2 cellular contexts compared by ENCODE assay signal in the genomic region with DNA sequence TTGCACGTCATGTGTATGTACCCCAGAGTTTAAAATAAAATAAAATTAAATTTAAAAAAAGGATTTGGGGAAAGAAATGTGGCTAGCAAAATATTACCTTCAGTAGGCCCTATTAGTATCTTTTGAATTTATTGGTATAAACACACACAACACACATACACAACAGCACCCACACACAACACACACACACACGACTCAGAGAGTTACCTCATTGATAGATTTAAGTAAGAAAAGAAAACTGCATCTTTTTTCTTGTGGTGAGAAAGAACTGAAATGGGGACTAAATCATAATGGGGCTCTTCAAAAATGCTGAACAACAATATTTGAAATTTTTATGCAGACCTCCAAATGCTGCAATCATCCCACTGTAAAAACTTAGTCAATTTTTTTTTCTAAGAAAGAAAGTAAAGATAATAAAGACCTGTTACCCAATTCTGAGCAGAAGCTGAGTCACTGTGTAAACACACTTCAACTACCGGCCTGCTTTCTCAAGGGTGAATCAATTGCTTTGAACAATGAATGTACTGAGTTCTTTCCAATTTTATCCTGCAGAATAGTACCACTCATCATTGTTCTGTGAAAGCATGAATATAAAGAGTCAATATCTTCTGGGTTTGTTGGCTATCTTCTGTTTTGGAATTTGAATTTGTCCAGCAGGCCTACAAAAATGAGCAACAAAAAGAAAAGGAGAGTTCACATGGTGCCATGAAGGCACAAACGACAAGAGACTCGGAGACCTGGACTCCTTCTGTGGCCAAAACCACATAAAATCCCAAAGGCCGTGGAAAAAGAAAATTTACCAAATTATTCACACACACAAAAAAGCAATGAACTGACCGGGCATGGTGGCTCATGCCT.
TF ChIP-seq lines count a peak whose summit lies in the region.

No MANE protein-coding gene starts in this region.

TF ChIP-seq in IMR-90, 13 proteins besides CTCF, POLR2A, EP300 and RAD21:
- TF ChIP-seq MAZ (IDR thresholded peaks at IDR 0.05; ENCODE audit: borderline replicate concordance, low read depth, low read length) (no peak), NFE2L2 (IDR thresholded peaks at IDR 0.05; ENCODE audit: low read depth, low read length) (peak; percentile 65; the same call in 1 of the 2 replicates), RCOR1 (IDR thresholded peaks at IDR 0.05; ENCODE audit: insufficient replicate concordance, low read length) (no peak), RFX5 (IDR thresholded peaks at IDR 0.05; ENCODE audit: low read depth, low read length) (no peak), ELK1 (IDR thresholded peaks at IDR 0.05; ENCODE audit: borderline replicate concordance, low read depth, low read length) (no peak), BHLHE40 (IDR thresholded peaks at IDR 0.05; ENCODE audit: low read depth, low read length) (no peak), MXI1 (IDR thresholded peaks at IDR 0.05; ENCODE audit: borderline replicate concordance, low read depth, low read length) (no peak), CEBPB (IDR thresholded peaks at IDR 0.05; ENCODE audit: low read depth, low read length) (peak; percentile 89), MAFK (IDR thresholded peaks at IDR 0.05; ENCODE audit: low read depth, low read length) (0 out of 2 replicates have a peak, but pooled peaks have one; percentile 6), SMC3 (IDR thresholded peaks at IDR 0.05; ENCODE audit: low read depth, low read length) (no peak), FOS (IDR thresholded peaks at IDR 0.05; ENCODE audit: low read depth, low read length) (peak; percentile 78; the same call in 1 of the 2 replicates), CHD1 (IDR thresholded peaks at IDR 0.05; ENCODE audit: low read depth, low read length) (no peak)
- TF ChIP-seq, protein P1, sequence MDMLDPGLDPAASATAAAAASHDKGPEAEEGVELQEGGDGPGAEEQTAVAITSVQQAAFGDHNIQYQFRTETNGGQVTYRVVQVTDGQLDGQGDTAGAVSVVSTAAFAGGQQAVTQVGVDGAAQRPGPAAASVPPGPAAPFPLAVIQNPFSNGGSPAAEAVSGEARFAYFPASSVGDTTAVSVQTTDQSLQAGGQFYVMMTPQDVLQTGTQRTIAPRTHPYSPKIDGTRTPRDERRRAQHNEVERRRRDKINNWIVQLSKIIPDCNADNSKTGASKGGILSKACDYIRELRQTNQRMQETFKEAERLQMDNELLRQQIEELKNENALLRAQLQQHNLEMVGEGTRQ (IDR thresholded peaks at IDR 0.05; ENCODE audit: low read depth, low read length) = no peak

TF ChIP-seq in HepG2, 621 proteins besides CTCF, POLR2A, EP300 and RAD21:
- TF ChIP-seq BCL6 (CRISPR knock-in tag; IDR thresholded peaks at IDR 0.05) = peak; percentile 87
- peak; percentile 79 for TF ChIP-seq FOSL1 (CRISPR knock-in tag; IDR thresholded peaks at IDR 0.05; ENCODE audit: borderline replicate concordance)
- TF ChIP-seq SMARCC2 (IDR thresholded peaks at IDR 0.05) = 0 out of 2 replicates have a peak, but pooled peaks have one; percentile 42
- TF ChIP-seq NFRKB (IDR thresholded peaks at IDR 0.05) = no peak
- TF ChIP-seq, protein P2, sequence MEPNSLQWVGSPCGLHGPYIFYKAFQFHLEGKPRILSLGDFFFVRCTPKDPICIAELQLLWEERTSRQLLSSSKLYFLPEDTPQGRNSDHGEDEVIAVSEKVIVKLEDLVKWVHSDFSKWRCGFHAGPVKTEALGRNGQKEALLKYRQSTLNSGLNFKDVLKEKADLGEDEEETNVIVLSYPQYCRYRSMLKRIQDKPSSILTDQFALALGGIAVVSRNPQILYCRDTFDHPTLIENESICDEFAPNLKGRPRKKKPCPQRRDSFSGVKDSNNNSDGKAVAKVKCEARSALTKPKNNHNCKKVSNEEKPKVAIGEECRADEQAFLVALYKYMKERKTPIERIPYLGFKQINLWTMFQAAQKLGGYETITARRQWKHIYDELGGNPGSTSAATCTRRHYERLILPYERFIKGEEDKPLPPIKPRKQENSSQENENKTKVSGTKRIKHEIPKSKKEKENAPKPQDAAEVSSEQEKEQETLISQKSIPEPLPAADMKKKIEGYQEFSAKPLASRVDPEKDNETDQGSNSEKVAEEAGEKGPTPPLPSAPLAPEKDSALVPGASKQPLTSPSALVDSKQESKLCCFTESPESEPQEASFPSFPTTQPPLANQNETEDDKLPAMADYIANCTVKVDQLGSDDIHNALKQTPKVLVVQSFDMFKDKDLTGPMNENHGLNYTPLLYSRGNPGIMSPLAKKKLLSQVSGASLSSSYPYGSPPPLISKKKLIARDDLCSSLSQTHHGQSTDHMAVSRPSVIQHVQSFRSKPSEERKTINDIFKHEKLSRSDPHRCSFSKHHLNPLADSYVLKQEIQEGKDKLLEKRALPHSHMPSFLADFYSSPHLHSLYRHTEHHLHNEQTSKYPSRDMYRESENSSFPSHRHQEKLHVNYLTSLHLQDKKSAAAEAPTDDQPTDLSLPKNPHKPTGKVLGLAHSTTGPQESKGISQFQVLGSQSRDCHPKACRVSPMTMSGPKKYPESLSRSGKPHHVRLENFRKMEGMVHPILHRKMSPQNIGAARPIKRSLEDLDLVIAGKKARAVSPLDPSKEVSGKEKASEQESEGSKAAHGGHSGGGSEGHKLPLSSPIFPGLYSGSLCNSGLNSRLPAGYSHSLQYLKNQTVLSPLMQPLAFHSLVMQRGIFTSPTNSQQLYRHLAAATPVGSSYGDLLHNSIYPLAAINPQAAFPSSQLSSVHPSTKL (CRISPR knock-in tag; IDR thresholded peaks at IDR 0.05) = peak; percentile 58; the same call in 1 of the 2 replicates
- TF ChIP-seq CEBPG (CRISPR knock-in tag; IDR thresholded peaks at IDR 0.05) = peak; percentile 36; the same call in 1 of the 2 replicates
- TF ChIP-seq RBM22 (optimal IDR thresholded peaks at IDR 0.05; ENCODE audit: low read length) = no peak
- peak; percentile 26; the same call in 1 of the 2 replicates for TF ChIP-seq NCOA2 (CRISPR knock-in tag; IDR thresholded peaks at IDR 0.05)
- TF ChIP-seq SOX6 (IDR thresholded peaks at IDR 0.05) = no peak
- TF ChIP-seq SOX6 (CRISPR knock-in tag; IDR thresholded peaks at IDR 0.05) = peak; percentile 75
- peak; percentile 93 for TF ChIP-seq PPARG (CRISPR knock-in tag; conservative IDR thresholded peaks at IDR 0.05)
- peak; percentile 58; the same call in 1 of the 2 replicates for TF ChIP-seq JUND (CRISPR knock-in tag; IDR thresholded peaks at IDR 0.05)
- TF ChIP-seq GATA4 (IDR thresholded peaks at IDR 0.05; ENCODE audit: borderline replicate concordance, low read depth) = no peak
- no peak for TF ChIP-seq FOXA1 (IDR thresholded peaks at IDR 0.05)
- TF ChIP-seq FOXA1 (CRISPR knock-in tag; IDR thresholded peaks at IDR 0.05) = peak; percentile 73
- no peak for TF ChIP-seq TGIF2 (CRISPR knock-in tag; IDR thresholded peaks at IDR 0.05)
- no peak for TF ChIP-seq ZNF225 (CRISPR knock-in tag; IDR thresholded peaks at IDR 0.05)
- TF ChIP-seq HMG20A (CRISPR knock-in tag; IDR thresholded peaks at IDR 0.05; ENCODE audit: borderline replicate concordance) = peak; percentile 43; the same call in 1 of the 2 replicates
- TF ChIP-seq TBX2 (CRISPR knock-in tag; IDR thresholded peaks at IDR 0.05; ENCODE audit: borderline replicate concordance) = no peak
- TF ChIP-seq SOX5 (CRISPR knock-in tag; IDR thresholded peaks at IDR 0.05; ENCODE audit: borderline replicate concordance) = peak; percentile 54; the same call in 1 of the 2 replicates
- TF ChIP-seq SOX13 (IDR thresholded peaks at IDR 0.05) = peak; percentile 42; the same call in 1 of the 2 replicates
- TF ChIP-seq SOX13 (CRISPR knock-in tag; conservative IDR thresholded peaks at IDR 0.05 in 1 of 2, IDR thresholded peaks at IDR 0.05 in 1 of 2) = peak in 1 of 2 experiments; percentile 88; a peak in 2 of 4 replicates
- peak; percentile 26; the same call in 1 of the 2 replicates for TF ChIP-seq JUNB (CRISPR knock-in tag; IDR thresholded peaks at IDR 0.05; ENCODE audit: borderline replicate concordance)
- no peak for TF ChIP-seq ZNF782 (CRISPR knock-in tag; IDR thresholded peaks at IDR 0.05; ENCODE audit: borderline replicate concordance)
- TF ChIP-seq FOXA3 (CRISPR knock-in tag; IDR thresholded peaks at IDR 0.05) = peak; percentile 85
- no peak for TF ChIP-seq MTA1 (CRISPR knock-in tag; IDR thresholded peaks at IDR 0.05; ENCODE audit: borderline replicate concordance)
- TF ChIP-seq, protein P3, sequence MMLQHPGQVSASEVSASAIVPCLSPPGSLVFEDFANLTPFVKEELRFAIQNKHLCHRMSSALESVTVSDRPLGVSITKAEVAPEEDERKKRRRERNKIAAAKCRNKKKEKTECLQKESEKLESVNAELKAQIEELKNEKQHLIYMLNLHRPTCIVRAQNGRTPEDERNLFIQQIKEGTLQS (CRISPR knock-in tag; IDR thresholded peaks at IDR 0.05) = 0 out of 2 replicates have a peak, but pooled peaks have one; percentile 57
- peak; percentile 80 for TF ChIP-seq GATAD2A (CRISPR knock-in tag; IDR thresholded peaks at IDR 0.05)
- TF ChIP-seq, protein P4, sequence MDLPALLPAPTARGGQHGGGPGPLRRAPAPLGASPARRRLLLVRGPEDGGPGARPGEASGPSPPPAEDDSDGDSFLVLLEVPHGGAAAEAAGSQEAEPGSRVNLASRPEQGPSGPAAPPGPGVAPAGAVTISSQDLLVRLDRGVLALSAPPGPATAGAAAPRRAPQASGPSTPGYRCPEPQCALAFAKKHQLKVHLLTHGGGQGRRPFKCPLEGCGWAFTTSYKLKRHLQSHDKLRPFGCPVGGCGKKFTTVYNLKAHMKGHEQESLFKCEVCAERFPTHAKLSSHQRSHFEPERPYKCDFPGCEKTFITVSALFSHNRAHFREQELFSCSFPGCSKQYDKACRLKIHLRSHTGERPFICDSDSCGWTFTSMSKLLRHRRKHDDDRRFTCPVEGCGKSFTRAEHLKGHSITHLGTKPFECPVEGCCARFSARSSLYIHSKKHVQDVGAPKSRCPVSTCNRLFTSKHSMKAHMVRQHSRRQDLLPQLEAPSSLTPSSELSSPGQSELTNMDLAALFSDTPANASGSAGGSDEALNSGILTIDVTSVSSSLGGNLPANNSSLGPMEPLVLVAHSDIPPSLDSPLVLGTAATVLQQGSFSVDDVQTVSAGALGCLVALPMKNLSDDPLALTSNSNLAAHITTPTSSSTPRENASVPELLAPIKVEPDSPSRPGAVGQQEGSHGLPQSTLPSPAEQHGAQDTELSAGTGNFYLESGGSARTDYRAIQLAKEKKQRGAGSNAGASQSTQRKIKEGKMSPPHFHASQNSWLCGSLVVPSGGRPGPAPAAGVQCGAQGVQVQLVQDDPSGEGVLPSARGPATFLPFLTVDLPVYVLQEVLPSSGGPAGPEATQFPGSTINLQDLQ (CRISPR knock-in tag; IDR thresholded peaks at IDR 0.05) = no peak
- peak; percentile 86 for TF ChIP-seq FOSL2 (CRISPR knock-in tag; IDR thresholded peaks at IDR 0.05)
